In the genomic region with DNA sequence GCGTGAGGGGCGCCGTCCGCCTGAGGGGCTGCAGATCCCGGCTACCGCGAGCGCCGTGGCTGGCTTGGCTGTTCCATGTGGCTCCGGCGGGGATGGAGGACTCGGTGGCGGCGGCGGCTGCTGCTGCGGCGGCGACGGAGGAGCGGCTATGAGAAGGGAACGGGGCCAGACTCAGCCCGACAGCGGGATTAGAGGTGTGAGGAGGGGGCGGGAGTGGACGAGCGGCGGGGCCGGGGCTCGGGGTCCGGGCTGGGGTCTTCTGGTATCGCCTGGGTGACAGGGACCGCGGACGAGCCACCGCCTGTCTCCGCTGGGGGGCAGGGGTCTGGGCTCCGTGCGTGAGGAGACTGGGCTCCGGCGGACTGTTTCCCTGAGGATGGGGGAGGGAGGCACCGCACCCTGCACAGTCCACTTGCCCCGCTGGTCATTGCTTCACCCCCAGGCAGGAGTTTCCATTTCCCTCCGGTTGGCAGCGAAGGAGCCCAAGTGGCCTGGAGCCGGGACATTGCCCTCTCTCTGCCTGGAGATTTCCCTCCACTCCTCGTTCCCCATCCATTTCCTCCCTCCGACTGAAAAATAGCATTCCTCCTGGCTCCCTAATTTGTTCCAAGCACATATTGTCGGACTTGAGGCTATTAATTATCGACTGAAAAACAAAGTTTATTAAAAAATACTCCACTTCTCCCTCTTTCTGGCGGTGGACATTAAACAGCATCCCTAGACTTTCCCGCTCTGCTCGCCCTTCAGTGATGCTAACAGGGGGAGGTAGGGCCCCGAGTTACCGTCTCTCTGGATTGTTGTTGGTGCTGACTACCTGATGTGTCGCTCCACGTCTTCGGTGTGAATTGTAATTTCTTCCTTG, we compare ENCODE assay signal across 8 cellular contexts. TPM values are rescaled to one million over a fixed set of nuclear protein-coding genes. Genes with fewer than 3 reads are reported as not detected.
DNase-seq lines count a peak whose midpoint lies in the region; ATAC-seq and TF ChIP-seq lines count a peak whose summit lies in the region.

No MANE protein-coding gene starts in this region.

- DNase-seq in NCI-H187 (lab: John Stamatoyannopoulos, UW) = peak; percentile 17 to 76
- no peak for DNase-seq in NCI-H187 treated with DMSO at 0.1 percent for 48 hours (lab: John Stamatoyannopoulos, UW)
- peak; percentile 62 for DNase-seq in NCI-H2171 treated with DMSO at 0.1 percent for 48 hours (lab: John Stamatoyannopoulos, UW)
- DNase-seq in activated CD8-positive, alpha-beta memory T cell treated with anti-CD3 and anti-CD28 coated beads, Interleukin-2, amount 50 U/mL, for 4 hours = peak; percentile 51
- DNase-seq in mucosa of descending colon = peak; percentile 60 to 83 (median 77)
- DNase-seq in suprapubic skin (ENCODE audit: low spot score in 2 of 2) = peak; percentile 85 to 86

- intact Hi-C loops in mucosa of descending colon (cut with DNase I, micrococcal nuclease) = no loop called here

- TF ChIP-seq CTCF in mucosa of descending colon (IDR thresholded peaks at IDR 0.05) (no peak), suprapubic skin (IDR thresholded peaks at IDR 0.05) (peak; percentile 7 to 46)

- TF ChIP-seq POLR2A in suprapubic skin (IDR thresholded peaks at IDR 0.05) = no peak

- H3K27me3 ChIP-seq in suprapubic skin = no peaks in the 10 kb centered on the region

- H3K9me3 ChIP-seq in mucosa of descending colon (no peaks in the 10 kb centered on the region), suprapubic skin (no peaks in the 10 kb centered on the region)

- H3K4me3 ChIP-seq in mucosa of descending colon (peak overlapping the region; percentile 75), suprapubic skin (peak overlapping the region; percentile 89)

- H3K4me1 ChIP-seq in mucosa of descending colon (ENCODE audit: low read depth) (peaks cover 15% of the 10 kb centered on the region), suprapubic skin (peaks cover 50% of the 10 kb centered on the region)

- ATAC-seq in HG02571 (IDR thresholded peaks at IDR 0.05; ENCODE audit: unreplicated experiment) (peak; percentile 2), esophagus mucosa (peak; percentile 31), mucosa of descending colon (peak; percentile 40)

- WGBS in suprapubic skin = 3% methylated on average over 29 of the region's 57 CpGs

- H3K36me3 ChIP-seq in mucosa of descending colon (ENCODE audit: low read depth) (peaks cover 5% of the 10 kb centered on the region), suprapubic skin (no peaks in the 10 kb centered on the region)

- peak overlapping the region; percentile 91 for H3K27ac ChIP-seq in suprapubic skin

- no peak for TF ChIP-seq EP300 in suprapubic skin (IDR thresholded peaks at IDR 0.05)

RNA-seq across cellular contexts. Expression of a gene that starts 0.6 kb away (rescaled TPM):
- total RNA-seq in esophagus mucosa (75.8 TPM), mucosa of descending colon (100 to 1,000 TPM in 1 of 3 donors, 10 to 100 TPM in 2; 26.9 to 136 (median 28.2) TPM), suprapubic skin (100 to 1,000 TPM in 1 of 4 donors, 10 to 100 TPM in 3; 42.9 to 116 (median 58.3) TPM)
